Comparison of ENCODE assay signal across 8 cellular contexts in genomic region chr7:87933605-87933952, GRCh38. TPM values are rescaled to one million over a fixed set of nuclear protein-coding genes. Genes with fewer than 3 reads are reported as not detected.
DNase-seq lines count a peak whose midpoint lies in the region; ATAC-seq, FAIRE-seq and TF ChIP-seq lines count a peak whose summit lies in the region.

No MANE protein-coding gene starts in this region.

- FAIRE-seq in endothelial cell of umbilical vein (lab: Jason Lieb, UNC), result no peak

- TF ChIP-seq POLR2A in endothelial cell of umbilical vein (IDR thresholded peaks at IDR 0.05; ENCODE audit: low read depth, low read length), result no peak
- TF ChIP-seq POLR2A in sigmoid colon (IDR thresholded peaks at IDR 0.05), result no peak
- TF ChIP-seq POLR2A in erythroblast (IDR thresholded peaks at IDR 0.05; ENCODE audit: low read length), result no peak

- CTCF ChIA-PET in endothelial cell of umbilical vein (lab: Charles Lee), result interaction anchor here (1.2 to 2.0 kb wide), 4 partner anchors 12 to 427 kb away, joined by 3 to 8 read pairs (median 6); no protein-coding TSS in a partner anchor

- TF ChIP-seq CTCF in LNCaP clone FGC (IDR thresholded peaks at IDR 0.05; ENCODE audit: control insufficient read depth, extremely low read depth, insufficient read depth) (no peak), endothelial cell of umbilical vein (IDR thresholded peaks at IDR 0.05; ENCODE audit: extremely low read depth in 1 of 2, insufficient read depth in 1 of 2, low read depth in 1 of 2, low read length in 2 of 2) (no peak), sigmoid colon (IDR thresholded peaks at IDR 0.05) (no peak)

- H3K9me3 ChIP-seq in endothelial cell of umbilical vein (replicated peaks; ENCODE audit: control insufficient read depth, insufficient read depth, low read length) (no peaks in the 10 kb centered on the region), sigmoid colon (no peaks in the 10 kb centered on the region)

- no peak for DNase-seq in activated naive CD4-positive, alpha-beta T cell treated with anti-CD3 and anti-CD28 coated beads, Interleukin-2, amount 50 U/mL, for 72 hours (ENCODE audit: low spot score in 2 of 2)
- DNase-seq in LNCaP clone FGC (ENCODE audit: low read depth), result no peak
- DNase-seq in endothelial cell of umbilical vein (ENCODE audit: low read depth, low spot score), result no peak
- no peak for DNase-seq in sigmoid colon
- DNase-seq in NCI-H2081 (lab: John Stamatoyannopoulos, UW), result no peak
- no peak for DNase-seq in erythroblast (lab: John Stamatoyannopoulos, UW)
- DNase-seq in NCI-H82 treated with DMSO at 0.1 percent for 48 hours (lab: John Stamatoyannopoulos, UW; ENCODE audit: unreplicated experiment), result no peak

- dilution Hi-C loops in endothelial cell of umbilical vein (cut with MboI; ENCODE audit: extremely low pct_ligation_motif_present, low sequenced_read_pairs), result no loop called here

- no peak overlapping the region for H3K27ac Mint-ChIP-seq in activated naive CD4-positive, alpha-beta T cell treated with anti-CD3 and anti-CD28 coated beads, Interleukin-2, amount 50 U/mL, for 24 hours
- no peak overlapping the region for H3K27ac Mint-ChIP-seq in activated naive CD4-positive, alpha-beta T cell treated with anti-CD3 and anti-CD28 coated beads, Interleukin-2, amount 50 U/mL, for 72 hours

- H3K4me3 ChIP-seq in LNCaP clone FGC (ENCODE audit: low read depth, low read length) (peak overlapping the region; percentile 72), endothelial cell of umbilical vein (replicated peaks in 1 of 3; ENCODE audit: insufficient read depth in 1 of 3, low read depth in 1 of 3, low read length in 3 of 3) (peak overlapping the region in 1 of 3 experiments; percentile 55), sigmoid colon (peak overlapping the region; percentile 48 to 76 (median 64))

- intact Hi-C loops in endothelial cell of umbilical vein (cut with micrococcal nuclease) (loop anchor here (5.0 to 10.0 kb wide), 3 partner anchors 179 to 281 kb away; no protein-coding TSS in a partner anchor), sigmoid colon (cut with DNase I) (loop anchor here (5.0 kb wide), 1 partner anchor 56 kb away; the partner anchor contains the start of genes DBF4 and SLC25A40)

- peak overlapping the region; percentile 86 for H3K4me3 Mint-ChIP-seq in activated naive CD4-positive, alpha-beta T cell treated with anti-CD3 and anti-CD28 coated beads, Interleukin-2, amount 50 U/mL, for 24 hours

- H3K36me3 ChIP-seq in endothelial cell of umbilical vein (ENCODE audit: control insufficient read depth in 2 of 2, extremely low read depth in 1 of 2, insufficient read depth in 2 of 2, low read length in 2 of 2) (no peaks in the 10 kb centered on the region), sigmoid colon (no peaks in the 10 kb centered on the region)

- no peaks in the 10 kb centered on the region for H3K9me1 ChIP-seq in endothelial cell of umbilical vein (replicated peaks; ENCODE audit: control insufficient read depth, extremely low read depth, insufficient read depth, low read length)

- H3K9ac ChIP-seq in endothelial cell of umbilical vein (replicated peaks; ENCODE audit: extremely low read depth, insufficient read depth, low read length), result no peak overlapping the region

- peak overlapping the region; percentile 12 for H3K4me2 ChIP-seq in endothelial cell of umbilical vein (ENCODE audit: insufficient read depth, low read length)

- POLR2A ChIA-PET in endothelial cell of umbilical vein (lab: Charles Lee), result no interaction called here

- peaks cover 5 to 18% of the 10 kb centered on the region in 2 experiments for H3K27me3 ChIP-seq in endothelial cell of umbilical vein (ENCODE audit: control insufficient read depth in 2 of 2, insufficient read depth in 2 of 2, low read length in 2 of 2)
- H3K27me3 ChIP-seq in sigmoid colon, result peaks cover 0 to 8% (median 0%) of the 10 kb centered on the region in 3 donors

- H3K4me1 ChIP-seq in endothelial cell of umbilical vein (ENCODE audit: control insufficient read depth, extremely low read depth, insufficient read depth, low read length) (peaks cover 11% of the 10 kb centered on the region), sigmoid colon (peaks cover 0 to 16% (median 11%) of the 10 kb centered on the region in 4 donors)

- H3K27me3 Mint-ChIP-seq in activated naive CD4-positive, alpha-beta T cell treated with anti-CD3 and anti-CD28 coated beads, Interleukin-2, amount 50 U/mL, for 24 hours, result no peaks in the 10 kb centered on the region

- H3K36me3 Mint-ChIP-seq in activated naive CD4-positive, alpha-beta T cell treated with anti-CD3 and anti-CD28 coated beads, Interleukin-2, amount 50 U/mL, for 24 hours, result no peaks in the 10 kb centered on the region
- no peaks in the 10 kb centered on the region for H3K36me3 Mint-ChIP-seq in activated naive CD4-positive, alpha-beta T cell treated with anti-CD3 and anti-CD28 coated beads, Interleukin-2, amount 50 U/mL, for 72 hours

- H4K20me1 ChIP-seq in endothelial cell of umbilical vein (replicated peaks; ENCODE audit: control insufficient read depth, extremely low read depth, insufficient read depth, low read length), result no peaks in the 10 kb centered on the region

- no peak for ATAC-seq in activated naive CD4-positive, alpha-beta T cell treated with anti-CD3 and anti-CD28 coated beads, Interleukin-2, amount 50 U/mL, for 72 hours

- 4 to 11% methylated on average over 9 of the region's 9 CpGs for WGBS in sigmoid colon, 2 donors

- no peaks in the 10 kb centered on the region for H3K79me2 ChIP-seq in endothelial cell of umbilical vein (ENCODE audit: control insufficient read depth, insufficient read depth, low read length)

- H3K9me3 Mint-ChIP-seq in activated naive CD4-positive, alpha-beta T cell treated with anti-CD3 and anti-CD28 coated beads, Interleukin-2, amount 50 U/mL, for 24 hours, result no peaks in the 10 kb centered on the region
- H3K9me3 Mint-ChIP-seq in activated naive CD4-positive, alpha-beta T cell treated with anti-CD3 and anti-CD28 coated beads, Interleukin-2, amount 50 U/mL, for 72 hours, result no peaks in the 10 kb centered on the region

- no TSS peak for BruUV-seq in endothelial cell of umbilical vein (replicated peaks; lab: Mats Ljungman, UMichigan)

- no peak for TF ChIP-seq EP300 in sigmoid colon (IDR thresholded peaks at IDR 0.05)

- peak overlapping the region; percentile 93 for H2AFZ ChIP-seq in endothelial cell of umbilical vein (ENCODE audit: low read depth, low read length)

- peaks cover 4% of the 10 kb centered on the region for H3K4me1 Mint-ChIP-seq in activated naive CD4-positive, alpha-beta T cell treated with anti-CD3 and anti-CD28 coated beads, Interleukin-2, amount 50 U/mL, for 24 hours

- H3K27ac ChIP-seq in endothelial cell of umbilical vein (ENCODE audit: insufficient read depth, low read depth, low read length) (no peak overlapping the region), sigmoid colon (peak overlapping the region in 1 of 4 donors; percentile 65)

TF ChIP-seq in endothelial cell of umbilical vein, 7 proteins besides CTCF, POLR2A, EP300 and RAD21:
- TF ChIP-seq MAX (IDR thresholded peaks at IDR 0.05; ENCODE audit: insufficient read depth, insufficient read length), result no peak
TF ChIP-seq in endothelial cell of umbilical vein: peak in this region for 0.

RNA-seq across cellular contexts. Expression of gene ADAM22, which starts 0.5 kb away (rescaled TPM):
- total RNA-seq in activated naive CD4-positive, alpha-beta T cell treated with anti-CD3 and anti-CD28 coated beads, Interleukin-2, amount 50 U/mL, for 72 hours, result 1 to 10 TPM in 1 of 2 donors, under 1 TPM in 1; 0.27 to 1.3 TPM
- total RNA-seq in endothelial cell of umbilical vein (0.53 and 1.4 TPM in 2 replicates), sigmoid colon (1 to 10 TPM; 1.4 to 3.5 (median 1.9) TPM)
- polyA plus RNA-seq in endothelial cell of umbilical vein (0.19 and 0.33 TPM in 2 replicates), sigmoid colon (1 to 10 TPM in 1 of 3 donors, under 1 TPM in 2; under 0.01 to 1.0 (median 0.23) TPM)
- 0.15 and 0.17 TPM in 2 replicates for polyA plus RNA-seq in endothelial cell of umbilical vein (2011; cell fraction: cytosol; rRNA removed)
- 0.67 and 0.84 TPM in 2 replicates for polyA plus RNA-seq in endothelial cell of umbilical vein (2011; cell fraction: nucleus; rRNA removed)
- 0.20 and 0.35 TPM in 2 replicates for polyA plus RNA-seq in endothelial cell of umbilical vein (2012)
- polyA minus RNA-seq in endothelial cell of umbilical vein, result 2.5 and 4.0 TPM in 2 replicates
- 1.6 TPM for polyA minus RNA-seq in endothelial cell of umbilical vein (2011; cell fraction: cytosol; rRNA and poly(A)+ RNA removed)
- 1.6 and 3.3 TPM in 2 replicates for polyA minus RNA-seq in endothelial cell of umbilical vein (2011; cell fraction: nucleus; rRNA and poly(A)+ RNA removed)

RNA-seq across cellular contexts. Expression of gene DBF4, which starts 57.3 kb away (rescaled TPM):
- total RNA-seq in activated naive CD4-positive, alpha-beta T cell treated with anti-CD3 and anti-CD28 coated beads, Interleukin-2, amount 50 U/mL, for 72 hours, result 10 to 100 TPM; 67.5 to 71.4 TPM
- 35.8 and 39.7 TPM in 2 replicates for total RNA-seq in endothelial cell of umbilical vein
- 2.6 and 3.7 TPM in 2 replicates for polyA plus RNA-seq in endothelial cell of umbilical vein
- 7.7 TPM in 2 replicates for polyA plus RNA-seq in endothelial cell of umbilical vein (2011; cell fraction: cytosol; rRNA removed)
- polyA plus RNA-seq in endothelial cell of umbilical vein (2011; cell fraction: nucleus; rRNA removed), result 7.9 and 14.4 TPM in 2 replicates
- polyA plus RNA-seq in endothelial cell of umbilical vein (2012), result 13.0 and 35.6 TPM in 2 replicates
- 3.9 and 4.9 TPM in 2 replicates for polyA minus RNA-seq in endothelial cell of umbilical vein
- 14.4 TPM for polyA minus RNA-seq in endothelial cell of umbilical vein (2011; cell fraction: cytosol; rRNA and poly(A)+ RNA removed)
- polyA minus RNA-seq in endothelial cell of umbilical vein (2011; cell fraction: nucleus; rRNA and poly(A)+ RNA removed), result 6.1 and 12.4 TPM in 2 replicates
- total RNA-seq in sigmoid colon, result 1 to 10 TPM; 2.3 to 6.4 (median 3.0) TPM
- polyA plus RNA-seq in sigmoid colon, result 10 to 100 TPM in 2 of 3 donors, 1 to 10 TPM in 1; 5.4 to 13.7 (median 12.5) TPM

RNA-seq across cellular contexts. Expression of gene SLC25A40, which starts 57.4 kb away (rescaled TPM):
- total RNA-seq in activated naive CD4-positive, alpha-beta T cell treated with anti-CD3 and anti-CD28 coated beads, Interleukin-2, amount 50 U/mL, for 72 hours, result 10 to 100 TPM; 41.5 to 51.1 TPM
- total RNA-seq in endothelial cell of umbilical vein (17.1 and 21.6 TPM in 2 replicates), sigmoid colon (10 to 100 TPM; 17.4 to 46.8 (median 21.9) TPM)
- polyA plus RNA-seq in endothelial cell of umbilical vein (4.7 and 7.1 TPM in 2 replicates), sigmoid colon (10 to 100 TPM in 2 of 3 donors, 1 to 10 TPM in 1; 9.6 to 17.1 (median 12.1) TPM)
- 5.2 and 5.5 TPM in 2 replicates for polyA plus RNA-seq in endothelial cell of umbilical vein (2011; cell fraction: cytosol; rRNA removed)
- polyA plus RNA-seq in endothelial cell of umbilical vein (2011; cell fraction: nucleus; rRNA removed), result 17.0 and 25.6 TPM in 2 replicates
- polyA plus RNA-seq in endothelial cell of umbilical vein (2012), result 9.8 and 10.4 TPM in 2 replicates
- 4.7 and 5.0 TPM in 2 replicates for polyA minus RNA-seq in endothelial cell of umbilical vein
- polyA minus RNA-seq in endothelial cell of umbilical vein (2011; cell fraction: cytosol; rRNA and poly(A)+ RNA removed), result 6.6 TPM
- 8.4 and 12.6 TPM in 2 replicates for polyA minus RNA-seq in endothelial cell of umbilical vein (2011; cell fraction: nucleus; rRNA and poly(A)+ RNA removed)
